ENCODE assay signal across 2 cellular contexts in genomic region chr1:27301052-27301422, GRCh38.
TF ChIP-seq lines count a peak whose summit lies in the region.

No MANE protein-coding gene starts in this region.

TF ChIP-seq in GM23338, 12 proteins besides CTCF, POLR2A, EP300 and RAD21 (continued from another document):
- TF ChIP-seq, protein P1, sequence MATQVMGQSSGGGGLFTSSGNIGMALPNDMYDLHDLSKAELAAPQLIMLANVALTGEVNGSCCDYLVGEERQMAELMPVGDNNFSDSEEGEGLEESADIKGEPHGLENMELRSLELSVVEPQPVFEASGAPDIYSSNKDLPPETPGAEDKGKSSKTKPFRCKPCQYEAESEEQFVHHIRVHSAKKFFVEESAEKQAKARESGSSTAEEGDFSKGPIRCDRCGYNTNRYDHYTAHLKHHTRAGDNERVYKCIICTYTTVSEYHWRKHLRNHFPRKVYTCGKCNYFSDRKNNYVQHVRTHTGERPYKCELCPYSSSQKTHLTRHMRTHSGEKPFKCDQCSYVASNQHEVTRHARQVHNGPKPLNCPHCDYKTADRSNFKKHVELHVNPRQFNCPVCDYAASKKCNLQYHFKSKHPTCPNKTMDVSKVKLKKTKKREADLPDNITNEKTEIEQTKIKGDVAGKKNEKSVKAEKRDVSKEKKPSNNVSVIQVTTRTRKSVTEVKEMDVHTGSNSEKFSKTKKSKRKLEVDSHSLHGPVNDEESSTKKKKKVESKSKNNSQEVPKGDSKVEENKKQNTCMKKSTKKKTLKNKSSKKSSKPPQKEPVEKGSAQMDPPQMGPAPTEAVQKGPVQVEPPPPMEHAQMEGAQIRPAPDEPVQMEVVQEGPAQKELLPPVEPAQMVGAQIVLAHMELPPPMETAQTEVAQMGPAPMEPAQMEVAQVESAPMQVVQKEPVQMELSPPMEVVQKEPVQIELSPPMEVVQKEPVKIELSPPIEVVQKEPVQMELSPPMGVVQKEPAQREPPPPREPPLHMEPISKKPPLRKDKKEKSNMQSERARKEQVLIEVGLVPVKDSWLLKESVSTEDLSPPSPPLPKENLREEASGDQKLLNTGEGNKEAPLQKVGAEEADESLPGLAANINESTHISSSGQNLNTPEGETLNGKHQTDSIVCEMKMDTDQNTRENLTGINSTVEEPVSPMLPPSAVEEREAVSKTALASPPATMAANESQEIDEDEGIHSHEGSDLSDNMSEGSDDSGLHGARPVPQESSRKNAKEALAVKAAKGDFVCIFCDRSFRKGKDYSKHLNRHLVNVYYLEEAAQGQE (IDR thresholded peaks at IDR 0.05; ENCODE audit: unreplicated experiment): no peak
- TF ChIP-seq ZNF114 (CRISPR knock-in tag; IDR thresholded peaks at IDR 0.05) (no peak), JUNB (IDR thresholded peaks at IDR 0.05; ENCODE audit: unreplicated experiment) (no peak), CREB1 (CRISPR knock-in tag; IDR thresholded peaks at IDR 0.05; ENCODE audit: low read depth) (no peak), POLR2AphosphoS5 (IDR thresholded peaks at IDR 0.05; ENCODE audit: low read depth) (no peak)

TF ChIP-seq in SK-N-SH, 30 proteins besides CTCF, POLR2A, EP300 and RAD21 (continued from another document):
- TF ChIP-seq, protein P1 (IDR thresholded peaks at IDR 0.05; ENCODE audit: low read depth, low read length): no peak
- TF ChIP-seq, protein P2, sequence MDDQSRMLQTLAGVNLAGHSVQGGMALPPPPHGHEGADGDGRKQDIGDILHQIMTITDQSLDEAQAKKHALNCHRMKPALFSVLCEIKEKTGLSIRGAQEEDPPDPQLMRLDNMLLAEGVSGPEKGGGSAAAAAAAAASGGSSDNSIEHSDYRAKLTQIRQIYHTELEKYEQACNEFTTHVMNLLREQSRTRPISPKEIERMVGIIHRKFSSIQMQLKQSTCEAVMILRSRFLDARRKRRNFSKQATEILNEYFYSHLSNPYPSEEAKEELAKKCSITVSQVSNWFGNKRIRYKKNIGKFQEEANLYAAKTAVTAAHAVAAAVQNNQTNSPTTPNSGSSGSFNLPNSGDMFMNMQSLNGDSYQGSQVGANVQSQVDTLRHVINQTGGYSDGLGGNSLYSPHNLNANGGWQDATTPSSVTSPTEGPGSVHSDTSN (IDR thresholded peaks at IDR 0.05): no peak
